8 cellular contexts compared by ENCODE assay signal in genomic region chr21:14382486-14382834, GRCh38. TPM values are rescaled to one million over a fixed set of nuclear protein-coding genes. Genes with fewer than 3 reads are reported as not detected.
DNase-seq lines count a peak whose midpoint lies in the region; TF ChIP-seq lines count a peak whose summit lies in the region.

No MANE protein-coding gene starts in this region.

- no peaks in the 10 kb centered on the region for H4K20me1 ChIP-seq in MM.1S (ENCODE audit: insufficient read depth, low read length)

- H3K9me2 ChIP-seq in MM.1S (replicated peaks; ENCODE audit: insufficient read depth, low read length) = no peaks in the 10 kb centered on the region

- peak overlapping the region; percentile 83 for H2AFZ ChIP-seq in MM.1S (ENCODE audit: low read length)

- H3K36me3 ChIP-seq in MM.1S (replicated peaks; ENCODE audit: insufficient read depth, low read length) (no peaks in the 10 kb centered on the region), adrenal gland (replicated peaks in 1 of 2) (peaks cover 0 to 9% of the 10 kb centered on the region in 2 donors)

- peak overlapping the region; percentile 76 for H3K4me2 ChIP-seq in MM.1S (ENCODE audit: low read depth, low read length)

- H3K9me3 ChIP-seq in MM.1S (replicated peaks; ENCODE audit: insufficient read depth, low read length) = no peaks in the 10 kb centered on the region
- H3K9me3 ChIP-seq in adrenal gland (replicated peaks in 1 of 3) = no peaks in the 10 kb centered on the region

- H3K79me2 ChIP-seq in MM.1S (ENCODE audit: low read length) = peaks cover 48% of the 10 kb centered on the region

- peaks cover 4% of the 10 kb centered on the region; the same call in 1 of the 2 replicates for H3F3A ChIP-seq in MM.1S (ENCODE audit: insufficient read depth, low read length)

- H3K4me3 ChIP-seq in MM.1S (ENCODE audit: low read length) (peak overlapping the region; percentile 98), adrenal gland (peak overlapping the region; percentile 58 to 91 (median 78))

- 0 to 1% (median 0%) methylated on average over 4 to 9 of the region's 9 CpGs for WGBS in adrenal gland, 4 donors

- peak; percentile 21 to 24 for DNase-seq in activated CD4-positive, alpha-beta T cell treated with anti-CD3 and anti-CD28 coated beads for 24 hours (ENCODE audit: low read depth in 2 of 2)
- no peak for DNase-seq in activated CD4-positive, alpha-beta T cell treated with anti-CD3 and anti-CD28 coated beads, Interleukin-2, amount 50 U/mL, for 4 hours
- DNase-seq in MM.1S (no peak), adrenal gland (peak in 2 of 7 donors; percentile 23 to 48), left kidney (ENCODE audit: low read depth, low spot score) (peak; percentile 76), NCI-H128 (lab: John Stamatoyannopoulos, UW; ENCODE audit: unreplicated experiment) (no peak)
- DNase-seq in stimulated activated CD4-positive, alpha-beta T cell treated with anti-CD3 and anti-CD28 coated beads, TNF-alpha, amount 100 ng/mL, for 24 hours (ENCODE audit: low read depth in 3 of 3) = peak; percentile 7 to 39 (median 17)
- DNase-seq in effector CD8-positive, alpha-beta T cell (lab: John Stamatoyannopoulos, UW) = no peak

- H3K4me1 ChIP-seq in MM.1S (ENCODE audit: low read length) (peaks cover 15% of the 10 kb centered on the region), adrenal gland (replicated peaks in 1 of 2) (peaks cover 6 to 26% of the 10 kb centered on the region in 2 donors)

- H3K9ac ChIP-seq in MM.1S (ENCODE audit: low read length) = peak overlapping the region; percentile 94

- TF ChIP-seq CTCF in MM.1S (IDR thresholded peaks at IDR 0.05; ENCODE audit: low read length) (no peak), adrenal gland (IDR thresholded peaks at IDR 0.05) (peak in 1 of 6 experiments; percentile 25)

- H3K27me3 ChIP-seq in MM.1S (replicated peaks; ENCODE audit: insufficient read depth, low read length) = no peaks in the 10 kb centered on the region
- H3K27me3 ChIP-seq in adrenal gland = no peaks in the 10 kb centered on the region

- intact Hi-C loops in adrenal gland (cut with DNase I) = no loop called here

- H3K27ac ChIP-seq in MM.1S (ENCODE audit: low read length) (peak overlapping the region; percentile 73; the same call in 1 of the 2 replicates), adrenal gland (peak overlapping the region in 4 of 5 donors; percentile 72 to 93 (median 82))

- TF ChIP-seq POLR2A in adrenal gland (IDR thresholded peaks at IDR 0.05) = no peak

RNA-seq across cellular contexts. Expression of gene HSPA13, which starts 0.5 kb away (rescaled TPM):
- 10 to 100 TPM; 18.6 to 63.8 (median 25.9) TPM for total RNA-seq in adrenal gland
- 10 to 100 TPM in 1 of 3 donors, 1 to 10 TPM in 2; 4.3 to 65.9 (median 4.8) TPM for polyA plus RNA-seq in adrenal gland

Comparison
In these comparisons a context has a peak if more than half of its experiments do, and no peak if none do; other contexts are left out.
1. DNase-seq: peak in activated CD4-positive, alpha-beta T cell treated with anti-CD3 and anti-CD28 coated beads for 24 hours (2 of 2), left kidney (single experiment) and stimulated activated CD4-positive, alpha-beta T cell treated with anti-CD3 and anti-CD28 coated beads, TNF-alpha, amount 100 ng/mL, for 24 hours (3 of 3); none in activated CD4-positive, alpha-beta T cell treated with anti-CD3 and anti-CD28 coated beads, Interleukin-2, amount 50 U/mL, for 4 hours (0 of 2), MM.1S (single experiment), effector CD8-positive, alpha-beta T cell (single experiment) and NCI-H128 (single experiment).